26 cellular contexts compared by ENCODE assay signal in genomic region chr1:96918406-96918805, GRCh38.
A peak's percentile ranks its signal among the peaks of the same experiment; 100 is the strongest.
DNase-seq lines count a peak whose midpoint lies in the region; ATAC-seq and TF ChIP-seq lines count a peak whose summit lies in the region.
"Had no signal": no experiment of that assay in that cellular context is flagged by ENCODE, and none has a peak within 500 bp of the region (broad histone marks: within the 10 kb centered on the region; RNA-seq: fewer than 3 reads in every experiment).

No MANE protein-coding gene starts in this region.

- peaks cover 0 to 10% (median 7%) of the 10 kb centered on the region in 5 donors for H3K27me3 Mint-ChIP-seq in naive thymus-derived CD4-positive, alpha-beta T cell

- H3K79me2 ChIP-seq in ACC112 (ENCODE audit: control insufficient read depth, insufficient read depth, low read length, unreplicated experiment), result no peaks in the 10 kb centered on the region

- H3K27ac ChIP-seq in ACC112 (ENCODE audit: low read depth, low read length), result peak overlapping the region; percentile 41; the same call in 1 of the 2 replicates
- H3K27ac ChIP-seq in naive thymus-derived CD4-positive, alpha-beta T cell (ENCODE audit: low read depth, low read length), result no peak overlapping the region
- H3K27ac ChIP-seq: A549, adrenal gland, coronary artery, heart left ventricle, prostate gland, transverse colon had no signal

- no peaks in the 10 kb centered on the region for H3K4me1 Mint-ChIP-seq in naive thymus-derived CD4-positive, alpha-beta T cell
- H3K4me1 Mint-ChIP-seq: activated CD4-positive, alpha-beta T cell treated with anti-CD3 and anti-CD28 coated beads for 36 hours; memory B cell; nephron progenitor cell; stimulated activated effector memory CD8-positive, alpha-beta T cell treated with anti-CD3 and anti-CD28 coated beads, Interleukin-12 subunit alpha, Interleukin-12 subunit beta, amount 100 ng/mL, for 72 hours had no signal

- no peak overlapping the region for H3K4me3 Mint-ChIP-seq in naive thymus-derived CD4-positive, alpha-beta T cell
- H3K4me3 Mint-ChIP-seq: activated CD4-positive, alpha-beta T cell treated with anti-CD3 and anti-CD28 coated beads for 36 hours; memory B cell; nephron progenitor cell; stimulated activated effector memory CD8-positive, alpha-beta T cell treated with anti-CD3 and anti-CD28 coated beads, Interleukin-12 subunit alpha, Interleukin-12 subunit beta, amount 100 ng/mL, for 72 hours had no signal

- no peak overlapping the region for H3K27ac Mint-ChIP-seq in naive thymus-derived CD4-positive, alpha-beta T cell
- H3K27ac Mint-ChIP-seq: activated CD4-positive, alpha-beta T cell treated with anti-CD3 and anti-CD28 coated beads for 36 hours; memory B cell; nephron progenitor cell; stimulated activated effector memory CD8-positive, alpha-beta T cell treated with anti-CD3 and anti-CD28 coated beads, Interleukin-12 subunit alpha, Interleukin-12 subunit beta, amount 100 ng/mL, for 72 hours had no signal

- H3K36me3 Mint-ChIP-seq in naive thymus-derived CD4-positive, alpha-beta T cell, result no peaks in the 10 kb centered on the region
- H3K36me3 Mint-ChIP-seq: stimulated activated effector memory CD8-positive, alpha-beta T cell treated with anti-CD3 and anti-CD28 coated beads, Interleukin-12 subunit alpha, Interleukin-12 subunit beta, amount 100 ng/mL, for 72 hours had no signal

- no peak overlapping the region for H3K4me3 ChIP-seq in ACC112 (ENCODE audit: low read depth, low read length)
- no peak overlapping the region for H3K4me3 ChIP-seq in astrocyte of the spinal cord (ENCODE audit: low read depth, low read length)
- no peak overlapping the region for H3K4me3 ChIP-seq in naive thymus-derived CD4-positive, alpha-beta T cell (ENCODE audit: low read length)
- no peak overlapping the region for H3K4me3 ChIP-seq in lower leg skin (ENCODE audit: low read depth, poor library complexity, severe bottlenecking)
- H3K4me3 ChIP-seq: A549, adrenal gland, coronary artery, heart left ventricle, prostate gland, transverse colon had no signal

- POLR2A ChIA-PET in naive thymus-derived CD4-positive, alpha-beta T cell (lab: Charles Lee), result no interaction called here

- WGBS in lower leg skin, 2 donors, result 53 to 63% methylated on average over 1 of the region's 1 CpG

- DNase-seq in HCEC 1CT (peak; percentile 22), astrocyte of the spinal cord (ENCODE audit: low read depth, low spot score) (peak; percentile 86), hepatic stellate cell (ENCODE audit: low spot score) (peak; percentile 9), NCI-H2171 treated with DMSO at 0.1 percent for 48 hours (lab: John Stamatoyannopoulos, UW) (no peak), iPS-NIHi7 (ENCODE audit: extremely low spot score) (no peak), lower leg skin (ENCODE audit: low spot score in 2 of 2) (no peak)
- DNase-seq in naive thymus-derived CD4-positive, alpha-beta T cell, result no peak
- DNase-seq: activated CD4-positive, alpha-beta T cell treated with anti-CD3 and anti-CD28 coated beads for 36 hours; activated effector memory CD4-positive, alpha-beta T cell treated with Interleukin-2 at 50 U/mL for 16 hours; adrenal gland; COR-L47; heart left ventricle; islet precursor cell; KBM-7; NCI-H1105; NCI-H69; nephron progenitor cell; OCI-M1; transverse colon had no signal

- CTCF ChIA-PET in naive thymus-derived CD4-positive, alpha-beta T cell (lab: Charles Lee), result no interaction called here

- no peaks in the 10 kb centered on the region for H3K4me1 ChIP-seq in ACC112 (ENCODE audit: control insufficient read depth, insufficient read depth, low read length, unreplicated experiment)
- H3K4me1 ChIP-seq in naive thymus-derived CD4-positive, alpha-beta T cell (ENCODE audit: control insufficient read depth in 2 of 2, insufficient read depth in 2 of 2, low read length in 2 of 2), result no peaks in the 10 kb centered on the region
- H3K4me1 ChIP-seq: A549, adrenal gland, heart left ventricle, prostate gland, transverse colon had no signal

- no peak for TF ChIP-seq CTCF in astrocyte of the spinal cord (IDR thresholded peaks at IDR 0.05; ENCODE audit: low read depth, low read length)
- no peak for TF ChIP-seq CTCF in lower leg skin (IDR thresholded peaks at IDR 0.05)

- no peaks in the 10 kb centered on the region for H3K27me3 ChIP-seq in ACC112 (ENCODE audit: insufficient read depth, low read length)
- no peaks in the 10 kb centered on the region for H3K27me3 ChIP-seq in naive thymus-derived CD4-positive, alpha-beta T cell (ENCODE audit: control insufficient read depth in 2 of 2, insufficient read depth in 2 of 2, low read length in 2 of 2)
- H3K27me3 ChIP-seq: adrenal gland, heart left ventricle, transverse colon had no signal

- intact Hi-C loops in naive thymus-derived CD4-positive, alpha-beta T cell (cut with micrococcal nuclease), result no loop called here
- intact Hi-C loops in lower leg skin (cut with DNase I; ENCODE audit: low total_unique reads), result no loop called here

- no peak for ATAC-seq in naive thymus-derived CD4-positive, alpha-beta T cell
- ATAC-seq: A549; activated CD4-positive, alpha-beta T cell treated with anti-CD3 and anti-CD28 coated beads for 36 hours; heart left ventricle; SK-N-SH treated with all-trans-retinoic acid at 6 μM for 48 hours; stimulated activated effector memory CD8-positive, alpha-beta T cell treated with anti-CD3 and anti-CD28 coated beads, Interleukin-12 subunit alpha, Interleukin-12 subunit beta, amount 100 ng/mL, for 72 hours had no signal

- H3K9me3 ChIP-seq in naive thymus-derived CD4-positive, alpha-beta T cell (ENCODE audit: control insufficient read depth in 2 of 3, low read length in 3 of 3), result no peaks in the 10 kb centered on the region
- H3K9me3 ChIP-seq: A549, adrenal gland, prostate gland had no signal

- TF ChIP-seq POLR2A in lower leg skin (IDR thresholded peaks at IDR 0.05), result no peak

- H3K36me3 ChIP-seq in ACC112 (ENCODE audit: insufficient read depth, low read length), result no peaks in the 10 kb centered on the region
- H3K36me3 ChIP-seq in naive thymus-derived CD4-positive, alpha-beta T cell (ENCODE audit: control insufficient read depth in 2 of 3, insufficient read depth in 3 of 3, low read length in 3 of 3), result no peaks in the 10 kb centered on the region
- H3K36me3 ChIP-seq: adrenal gland, heart left ventricle, prostate gland, transverse colon had no signal

- peaks cover 3 to 29% (median 10%) of the 10 kb centered on the region in 11 donors for H3K9me3 Mint-ChIP-seq in naive thymus-derived CD4-positive, alpha-beta T cell

- in situ Hi-C loops in astrocyte of the spinal cord (cut with HindIII; ENCODE audit: low sequenced_read_pairs), result no loop called here

- no peak overlapping the region for H2AFZ ChIP-seq in ACC112 (ENCODE audit: low read length, unreplicated experiment)

Comparison
In these comparisons a context has a peak if more than half of its experiments do, and no peak if none do; other contexts are left out.
1. DNase-seq: peak in HCEC 1CT (single experiment), astrocyte of the spinal cord (single experiment) and hepatic stellate cell (single experiment); none in NCI-H2171 treated with DMSO at 0.1 percent for 48 hours (single experiment), iPS-NIHi7 (single experiment), naive thymus-derived CD4-positive, alpha-beta T cell (0 of 9) and lower leg skin (0 of 2).